ENCODE assay signal across 16 cellular contexts in genomic region chr1:79188371-79188770, GRCh38.
DNase-seq lines count a peak whose midpoint lies in the region; ATAC-seq and TF ChIP-seq lines count a peak whose summit lies in the region.
"Had no signal": no experiment of that assay in that cellular context is flagged by ENCODE, and none has a peak within 500 bp of the region (broad histone marks: within the 10 kb centered on the region; RNA-seq: fewer than 3 reads in every experiment).

No MANE protein-coding gene starts in this region.

- H3K27me3 ChIP-seq in adipocyte (replicated peaks; ENCODE audit: control insufficient read depth, insufficient read depth, low read length), result no peaks in the 10 kb centered on the region
- no peaks in the 10 kb centered on the region for H3K27me3 ChIP-seq in uterus

- TF ChIP-seq CTCF in uterus (IDR thresholded peaks at IDR 0.05), result no peak

- H3K9me3 ChIP-seq in adipocyte (ENCODE audit: control insufficient read depth, low read length), result no peaks in the 10 kb centered on the region
- H3K9me3 ChIP-seq in uterus, result no peaks in the 10 kb centered on the region

- intact Hi-C loops in uterus (cut with DNase I; ENCODE audit: low total_unique reads), result no loop called here

- no peak for ATAC-seq in GM21825 (IDR thresholded peaks at IDR 0.05; ENCODE audit: unreplicated experiment)
- ATAC-seq: stimulated activated naive CD8-positive, alpha-beta T cell treated with anti-CD3 and anti-CD28 coated beads, Interleukin-15, Interleukin-2, amounts not matched to agents 100 U/mL and 50 U/mL, for 24 hours had no signal

- no peaks in the 10 kb centered on the region for H3K36me3 ChIP-seq in adipocyte (ENCODE audit: control insufficient read depth, insufficient read depth, low read length, severe bottlenecking)
- H3K36me3 ChIP-seq in uterus, result no peaks in the 10 kb centered on the region

- H3K4me3 ChIP-seq in adipocyte (ENCODE audit: low read length), result no peak overlapping the region
- H3K4me3 ChIP-seq in uterus, result no peak overlapping the region

- H3K9ac ChIP-seq in adipocyte (ENCODE audit: low read length), result no peak overlapping the region
- H3K9ac ChIP-seq: parathyroid adenoma had no signal

- no peak overlapping the region for H3K27ac ChIP-seq in uterus
- H3K27ac ChIP-seq: parathyroid adenoma had no signal

- DNase-seq in EH (ENCODE audit: low read depth) (peak; percentile 56), HT-29 (ENCODE audit: low spot score) (peak; percentile 72), adipocyte (ENCODE audit: low read depth) (peak; percentile 58), glomerular visceral epithelial cell (ENCODE audit: extremely low spot score) (peak; percentile 4), NCI-H2171 treated with DMSO at 0.1 percent for 48 hours (lab: John Stamatoyannopoulos, UW) (no peak), uterus (no peak), mucosa of gallbladder (ENCODE audit: low spot score) (no peak)
- DNase-seq: activated CD4-positive, CD25-positive, alpha-beta regulatory T cell; activated T-cell treated with anti-CD3 and anti-CD28 coated beads, Interleukin-2, amount 50 U/mL, for 24 hours; mesendoderm; NCI-H1436; NCI-H82; stimulated activated CD4-positive, alpha-beta T cell treated with anti-CD3 and anti-CD28 coated beads, Interleukin-2, amount 100 ng/mL, for 48 hours; stimulated activated naive CD8-positive, alpha-beta T cell treated with anti-CD3 and anti-CD28 coated beads, Interleukin-15, Interleukin-2, amounts not matched to agents 100 U/mL and 50 U/mL, for 24 hours had no signal

- H3K4me1 ChIP-seq in adipocyte (ENCODE audit: control insufficient read depth, insufficient read depth, low read length), result peaks cover 4% of the 10 kb centered on the region
- no peaks in the 10 kb centered on the region for H3K4me1 ChIP-seq in uterus
- H3K4me1 ChIP-seq: parathyroid adenoma had no signal

- TF ChIP-seq POLR2A in uterus (IDR thresholded peaks at IDR 0.05), result no peak

Comparison
In these comparisons a context has a peak if more than half of its experiments do, and no peak if none do; other contexts are left out.
1. DNase-seq: peak in EH (single experiment), HT-29 (single experiment), adipocyte (single experiment) and glomerular visceral epithelial cell (single experiment); none in NCI-H2171 treated with DMSO at 0.1 percent for 48 hours (single experiment), uterus (0 of 2) and mucosa of gallbladder (single experiment).